38 cellular contexts compared by ENCODE assay signal in genomic region chr1:110690966-110691365, GRCh38. TPM values are rescaled to one million over a fixed set of nuclear protein-coding genes. Genes with fewer than 3 reads are reported as not detected.
"Had no signal": no experiment of that assay in that cellular context is flagged by ENCODE, and none has a peak within 500 bp of the region (broad histone marks: within the 10 kb centered on the region; RNA-seq: fewer than 3 reads in every experiment).

No MANE protein-coding gene starts in this region.

- H3K4me1 Mint-ChIP-seq: activated CD4-positive, alpha-beta T cell treated with anti-CD3 and anti-CD28 coated beads for 36 hours; WTC11 had no signal

- H3K36me3 ChIP-seq: adrenal gland, brain microvascular endothelial cell, breast epithelium, WERI-Rb-1 had no signal

- H3K4me3 ChIP-seq: adrenal gland, body of pancreas, breast epithelium had no signal

- H3K9me3 ChIP-seq: adrenal gland, body of pancreas, breast epithelium had no signal

- ATAC-seq: activated CD4-positive, alpha-beta T cell treated with anti-CD3 and anti-CD28 coated beads for 36 hours; activated CD4-positive, CD25-positive, alpha-beta regulatory T cell treated with anti-CD3 and anti-CD28 coated beads, Interleukin-2, amount 50 U/mL, for 24 hours; activated CD8-positive, alpha-beta memory T cell treated with anti-CD3 and anti-CD28 coated beads, Interleukin-2, amount 10 ng/mL, durations not matched to agents 7 days and 5 days; activated CD8-positive, alpha-beta T cell treated with anti-CD3 and anti-CD28 coated beads, Interleukin-2, amount 10 ng/mL, durations not matched to agents 7 days and 5 days; activated naive CD8-positive, alpha-beta T cell treated with anti-CD3 and anti-CD28 coated beads, Interleukin-2, amount 50 U/mL, for 24 hours; body of pancreas; WTC11 had no signal

- H3K9me3 Mint-ChIP-seq: activated CD4-positive, alpha-beta memory T cell treated with anti-CD3 and anti-CD28 coated beads, Interleukin-2, amount 10 ng/mL, durations not matched to agents 7 days and 5 days; activated CD4-positive, alpha-beta T cell treated with anti-CD3 and anti-CD28 coated beads, Interleukin-2, amount 10 ng/mL, durations not matched to agents 7 days and 5 days; activated naive CD4-positive, alpha-beta T cell treated with anti-CD3 and anti-CD28 coated beads, Interleukin-2, amount 10 ng/mL, durations not matched to agents 7 days and 5 days; activated naive CD4-positive, alpha-beta T cell treated with anti-CD3 and anti-CD28 coated beads, Interleukin-2, amount 50 U/mL, for 24 hours; activated naive CD8-positive, alpha-beta T cell treated with anti-CD3 and anti-CD28 coated beads, Interleukin-2, amount 10 ng/mL, durations not matched to agents 7 days and 5 days; activated naive CD8-positive, alpha-beta T cell treated with anti-CD3 and anti-CD28 coated beads, Interleukin-2, amount 50 U/mL, for 24 hours; activated T-cell treated with anti-CD3 and anti-CD28 coated beads, Interleukin-2, amount 50 U/mL, for 24 hours; activated T-helper 2 cell treated with anti-CD3 and anti-CD28 coated beads, Interferon-gamma antibody, Interleukin-2, Interleukin-4, amounts not matched to agents 10 μg/mL and 5 μg/mL and 100 μg/mL, durations not matched to agents 14 hours and 24 hours and 36 hours; T-helper 1 cell treated with Interleukin-12 subunit alpha and Interleukin-12 subunit beta and Interleukin-4 antibody, amounts not matched to agents 30 μg/mL and 1 μg/mL, for 36 hours; T-helper 2 cell treated with Interferon-gamma antibody and Interleukin-4, amounts not matched to agents 5 μg/mL and 100 μg/mL, for 36 hours; WTC11 had no signal

- H3K27ac Mint-ChIP-seq: activated CD4-positive, alpha-beta memory T cell treated with anti-CD3 and anti-CD28 coated beads, Interleukin-2, amount 10 ng/mL, durations not matched to agents 7 days and 5 days; activated CD4-positive, alpha-beta T cell treated with anti-CD3 and anti-CD28 coated beads for 36 hours; activated CD4-positive, alpha-beta T cell treated with anti-CD3 and anti-CD28 coated beads, Interleukin-2, amount 10 ng/mL, durations not matched to agents 7 days and 5 days; activated CD8-positive, alpha-beta memory T cell treated with anti-CD3 and anti-CD28 coated beads, Interleukin-2, amount 10 ng/mL, durations not matched to agents 7 days and 5 days; activated CD8-positive, alpha-beta T cell treated with anti-CD3 and anti-CD28 coated beads, Interleukin-2, amount 10 ng/mL, durations not matched to agents 7 days and 5 days; activated naive CD4-positive, alpha-beta T cell treated with anti-CD3 and anti-CD28 coated beads, Interleukin-2, amount 10 ng/mL, durations not matched to agents 7 days and 5 days; activated naive CD4-positive, alpha-beta T cell treated with anti-CD3 and anti-CD28 coated beads, Interleukin-2, amount 50 U/mL, for 24 hours; activated naive CD8-positive, alpha-beta T cell; activated naive CD8-positive, alpha-beta T cell treated with anti-CD3 and anti-CD28 coated beads, Interleukin-2, amount 10 ng/mL, durations not matched to agents 7 days and 5 days; activated naive CD8-positive, alpha-beta T cell treated with anti-CD3 and anti-CD28 coated beads, Interleukin-2, amount 50 U/mL, for 24 hours; activated T-cell treated with anti-CD3 and anti-CD28 coated beads, Interleukin-2, amount 50 U/mL, for 24 hours; activated T-helper 2 cell treated with anti-CD3 and anti-CD28 coated beads, Interferon-gamma antibody, Interleukin-2, Interleukin-4, amounts not matched to agents 10 μg/mL and 5 μg/mL and 100 μg/mL, durations not matched to agents 14 hours and 24 hours and 36 hours; T-helper 1 cell treated with Interleukin-12 subunit alpha and Interleukin-12 subunit beta and Interleukin-4 antibody, amounts not matched to agents 30 μg/mL and 1 μg/mL, for 36 hours; T-helper 2 cell treated with Interferon-gamma antibody and Interleukin-4, amounts not matched to agents 5 μg/mL and 100 μg/mL, for 36 hours; WTC11 had no signal

- H3K4me1 ChIP-seq: adrenal gland, body of pancreas, breast epithelium had no signal

- DNase-seq: activated CD4-positive, alpha-beta memory T cell treated with anti-CD3 and anti-CD28 coated beads, Interleukin-2, amount 10 ng/mL, durations not matched to agents 7 days and 5 days; activated CD4-positive, alpha-beta T cell treated with anti-CD3 and anti-CD28 coated beads for 1 hour; activated CD4-positive, alpha-beta T cell treated with anti-CD3 and anti-CD28 coated beads for 36 hours; activated CD4-positive, alpha-beta T cell treated with anti-CD3 and anti-CD28 coated beads for 48 hours; activated CD4-positive, alpha-beta T cell treated with anti-CD3 and anti-CD28 coated beads, Interleukin-2, amount 10 ng/mL, durations not matched to agents 7 days and 5 days; activated CD4-positive, alpha-beta T cell treated with anti-CD3 and anti-CD28 coated beads, Interleukin-2, amount 50 U/mL, for 48 hours; activated CD4-positive, CD25-positive, alpha-beta regulatory T cell; activated CD8-positive, alpha-beta memory T cell treated with anti-CD3 and anti-CD28 coated beads for 24 hours; activated CD8-positive, alpha-beta memory T cell treated with anti-CD3 and anti-CD28 coated beads, Interleukin-2, amount 10 ng/mL, durations not matched to agents 7 days and 5 days; activated CD8-positive, alpha-beta memory T cell treated with anti-CD3 and anti-CD28 coated beads, Interleukin-2, amount 50 U/mL, for 48 hours; activated CD8-positive, alpha-beta T cell treated with anti-CD3 and anti-CD28 coated beads, Interleukin-2, amount 10 ng/mL, durations not matched to agents 7 days and 5 days; activated effector memory CD4-positive, alpha-beta T cell treated with Interleukin-2 at 50 U/mL for 16 hours; activated gamma-delta T cell; activated naive CD4-positive, alpha-beta T cell treated with anti-CD3 and anti-CD28 coated beads, Interleukin-2, amount 10 ng/mL, durations not matched to agents 7 days and 5 days; activated naive CD4-positive, alpha-beta T cell treated with Interleukin-2 at 50 U/mL for 16 hours; activated naive CD8-positive, alpha-beta T cell treated with anti-CD3 and anti-CD28 coated beads, Interleukin-2, amount 10 ng/mL, durations not matched to agents 7 days and 5 days; activated naive CD8-positive, alpha-beta T cell treated with anti-CD3 and anti-CD28 coated beads, Interleukin-2, amount 50 U/mL, for 24 hours; activated T-cell treated with anti-CD3 and anti-CD28 coated beads, Interleukin-2, amount 50 U/mL, for 24 hours; activated T-cell treated with anti-CD3 and anti-CD28 coated beads, Interleukin-2, amount 50 U/mL, for 48 hours; adrenal gland; amniotic stem cell; aorta; body of pancreas; brain microvascular endothelial cell; central memory CD4-positive, alpha-beta T cell; SW 1271; T-helper 1 cell; T-helper 2 cell; T-helper 9 cell; WERI-Rb-1 had no signal

- H3K27ac ChIP-seq: adrenal gland, body of pancreas, brain microvascular endothelial cell, breast epithelium, WERI-Rb-1 had no signal

- H3K36me3 Mint-ChIP-seq: activated CD8-positive, alpha-beta memory T cell treated with anti-CD3 and anti-CD28 coated beads, Interleukin-2, amount 10 ng/mL, durations not matched to agents 7 days and 5 days; activated naive CD4-positive, alpha-beta T cell treated with anti-CD3 and anti-CD28 coated beads, Interleukin-2, amount 10 ng/mL, durations not matched to agents 7 days and 5 days; activated naive CD4-positive, alpha-beta T cell treated with anti-CD3 and anti-CD28 coated beads, Interleukin-2, amount 50 U/mL, for 24 hours; activated naive CD8-positive, alpha-beta T cell; activated naive CD8-positive, alpha-beta T cell treated with anti-CD3 and anti-CD28 coated beads, Interleukin-2, amount 10 ng/mL, durations not matched to agents 7 days and 5 days; WTC11 had no signal

- H3K27me3 ChIP-seq: adrenal gland, body of pancreas, brain microvascular endothelial cell had no signal

- H3K4me3 Mint-ChIP-seq: activated CD4-positive, alpha-beta memory T cell treated with anti-CD3 and anti-CD28 coated beads, Interleukin-2, amount 10 ng/mL, durations not matched to agents 7 days and 5 days; activated CD4-positive, alpha-beta T cell treated with anti-CD3 and anti-CD28 coated beads for 36 hours; activated CD4-positive, alpha-beta T cell treated with anti-CD3 and anti-CD28 coated beads, Interleukin-2, amount 10 ng/mL, durations not matched to agents 7 days and 5 days; activated CD8-positive, alpha-beta memory T cell treated with anti-CD3 and anti-CD28 coated beads, Interleukin-2, amount 10 ng/mL, durations not matched to agents 7 days and 5 days; activated CD8-positive, alpha-beta T cell treated with anti-CD3 and anti-CD28 coated beads, Interleukin-2, amount 10 ng/mL, durations not matched to agents 7 days and 5 days; activated naive CD4-positive, alpha-beta T cell treated with anti-CD3 and anti-CD28 coated beads, Interleukin-2, amount 10 ng/mL, durations not matched to agents 7 days and 5 days; activated naive CD4-positive, alpha-beta T cell treated with anti-CD3 and anti-CD28 coated beads, Interleukin-2, amount 50 U/mL, for 24 hours; activated naive CD8-positive, alpha-beta T cell; activated naive CD8-positive, alpha-beta T cell treated with anti-CD3 and anti-CD28 coated beads, Interleukin-2, amount 10 ng/mL, durations not matched to agents 7 days and 5 days; activated naive CD8-positive, alpha-beta T cell treated with anti-CD3 and anti-CD28 coated beads, Interleukin-2, amount 50 U/mL, for 24 hours; activated T-cell treated with anti-CD3 and anti-CD28 coated beads, Interleukin-2, amount 50 U/mL, for 24 hours; T-helper 1 cell treated with Interleukin-12 subunit alpha and Interleukin-12 subunit beta and Interleukin-4 antibody, amounts not matched to agents 30 μg/mL and 1 μg/mL, for 36 hours; T-helper 2 cell treated with Interferon-gamma antibody and Interleukin-4, amounts not matched to agents 5 μg/mL and 100 μg/mL, for 36 hours; WTC11 had no signal

- H3K27me3 Mint-ChIP-seq: activated CD4-positive, alpha-beta T cell treated with anti-CD3 and anti-CD28 coated beads for 36 hours; activated CD8-positive, alpha-beta memory T cell treated with anti-CD3 and anti-CD28 coated beads, Interleukin-2, amount 10 ng/mL, durations not matched to agents 7 days and 5 days; activated naive CD8-positive, alpha-beta T cell; activated T-cell treated with anti-CD3 and anti-CD28 coated beads, Interleukin-2, amount 50 U/mL, for 24 hours had no signal

RNA-seq across cellular contexts. Expression of gene KCNA3, which starts 16.2 kb away (rescaled TPM):
- polyA plus RNA-seq: aorta had no signal
